1 cellular context compared by ENCODE assay signal in genomic region chr3:14598143-14598569, GRCh38.
TF ChIP-seq lines count a peak whose summit lies in the region.

No MANE protein-coding gene starts in this region.

TF ChIP-seq in K562, 482 proteins besides CTCF, POLR2A, EP300 and RAD21 (continued from another document and continues in another):
- no peak for TF ChIP-seq MITF (IDR thresholded peaks at IDR 0.05)
- no peak for TF ChIP-seq CREB1 (IDR thresholded peaks at IDR 0.05)
- 0 out of 2 replicates have a peak, but pooled peaks have one; percentile 31 for TF ChIP-seq CREB1 (CRISPR knock-in tag; IDR thresholded peaks at IDR 0.05)
- no peak for TF ChIP-seq JUNB (CRISPR knock-in tag; conservative IDR thresholded peaks at IDR 0.05)
- no peak for TF ChIP-seq MTF1 (CRISPR knock-in tag; IDR thresholded peaks at IDR 0.05; ENCODE audit: borderline replicate concordance)
- peak; percentile 41; the same call in 1 of the 2 replicates for TF ChIP-seq GABPA (tag; conservative IDR thresholded peaks at IDR 0.05; ENCODE audit: low read depth)
- no peak for TF ChIP-seq ZNF518B (CRISPR knock-in tag; IDR thresholded peaks at IDR 0.05)
- TF ChIP-seq THRA (IDR thresholded peaks at IDR 0.05): no peak
- TF ChIP-seq YBX1 (IDR thresholded peaks at IDR 0.05): no peak
- TF ChIP-seq MYNN (IDR thresholded peaks at IDR 0.05): no peak
- TF ChIP-seq MYNN (CRISPR knock-in tag; IDR thresholded peaks at IDR 0.05): no peak
- no peak for TF ChIP-seq PBX2 (CRISPR knock-in tag; IDR thresholded peaks at IDR 0.05; ENCODE audit: low read depth)
- peak; percentile 52 for TF ChIP-seq PBX2 (tag; conservative IDR thresholded peaks at IDR 0.05; ENCODE audit: low read depth)
- TF ChIP-seq HNRNPL (IDR thresholded peaks at IDR 0.05; ENCODE audit: low read depth, low read length): no peak
- TF ChIP-seq TAF1 (IDR thresholded peaks at IDR 0.05; ENCODE audit: control insufficient read depth, extremely low read depth, insufficient read depth, low read length, severe bottlenecking): no peak
- peak; percentile 62; the same call in 1 of the 2 replicates for TF ChIP-seq NR2C2 (CRISPR knock-in tag; IDR thresholded peaks at IDR 0.05)
- TF ChIP-seq NR2C2 (tag; IDR thresholded peaks at IDR 0.05): no peak
- no peak for TF ChIP-seq FOXK2 (conservative IDR thresholded peaks at IDR 0.05 in 1 of 2, IDR thresholded peaks at IDR 0.05 in 1 of 2; ENCODE audit: low read depth in 2 of 2)
- no peak for TF ChIP-seq ZNF316 (IDR thresholded peaks at IDR 0.05)
- TF ChIP-seq RNF219 (CRISPR knock-in tag; IDR thresholded peaks at IDR 0.05): no peak
- TF ChIP-seq EZH2 (IDR thresholded peaks at IDR 0.05; ENCODE audit: borderline replicate concordance, low read depth, low read length): no peak
- TF ChIP-seq ZFX (CRISPR knock-in tag; IDR thresholded peaks at IDR 0.05): no peak
- TF ChIP-seq RBM22 (IDR thresholded peaks at IDR 0.05; ENCODE audit: low read depth, low read length, poor library complexity, severe bottlenecking): no peak
- no peak for TF ChIP-seq PHTF2 (CRISPR knock-in tag; IDR thresholded peaks at IDR 0.05)
- TF ChIP-seq HEY1 (CRISPR knock-in tag; IDR thresholded peaks at IDR 0.05; ENCODE audit: borderline replicate concordance): no peak
- no peak for TF ChIP-seq PHF21A (IDR thresholded peaks at IDR 0.05; ENCODE audit: borderline replicate concordance, low read depth)
- no peak for TF ChIP-seq ATF3 (IDR thresholded peaks at IDR 0.05)
- TF ChIP-seq ATF3 (CRISPR knock-in tag; conservative IDR thresholded peaks at IDR 0.05): no peak
- TF ChIP-seq ZNF407 (IDR thresholded peaks at IDR 0.05; ENCODE audit: low read depth): no peak
- TF ChIP-seq PTBP1 (IDR thresholded peaks at IDR 0.05; ENCODE audit: low read depth, low read length): no peak
